In the genomic region with DNA sequence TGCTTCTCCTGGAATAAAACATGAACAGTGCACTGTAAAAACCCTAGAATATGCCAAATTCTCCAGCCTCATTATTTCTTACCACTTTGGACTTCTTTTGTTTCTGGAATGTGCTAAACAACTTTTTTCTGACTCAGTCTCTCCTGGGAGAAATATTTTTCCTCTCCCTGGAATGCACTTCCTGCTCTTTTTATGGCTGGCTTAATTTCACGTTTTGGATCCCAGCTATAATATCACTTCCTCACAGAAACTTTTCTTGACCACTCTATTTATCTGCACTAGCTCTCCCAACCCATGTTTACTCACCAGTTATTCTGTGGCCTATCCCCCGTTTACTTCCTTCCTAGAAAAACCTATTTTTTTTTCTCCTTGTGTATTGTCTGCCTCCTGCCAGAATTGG, we compare ENCODE assay signal across 27 cellular contexts. TPM values are rescaled to one million over a fixed set of nuclear protein-coding genes. Genes with fewer than 3 reads are reported as not detected.
A peak's percentile ranks its signal among the peaks of the same experiment; 100 is the strongest.
DNase-seq lines count a peak whose midpoint lies in the region; ATAC-seq and TF ChIP-seq lines count a peak whose summit lies in the region.
"Had no signal": no experiment of that assay in that cellular context is flagged by ENCODE, and none has a peak within 500 bp of the region (broad histone marks: within the 10 kb centered on the region; RNA-seq: fewer than 3 reads in every experiment).

No MANE protein-coding gene starts in this region.

- intact Hi-C loops in sciatic nerve (cut with DNase I) = no loop called here

- H3K9me3 Mint-ChIP-seq in progenitor cell of endocrine pancreas (ENCODE audit: low read depth) = peaks cover 2% of the 10 kb centered on the region
- H3K9me3 Mint-ChIP-seq: activated naive CD8-positive, alpha-beta T cell treated with anti-CD3 and anti-CD28 coated beads for 36 hours; CD4-positive, alpha-beta T cell; neural progenitor cell; stimulated activated naive CD8-positive, alpha-beta T cell treated with anti-CD3 and anti-CD28 coated beads, Interleukin-15, Interleukin-2, amounts not matched to agents 100 ng/mL and 50 ng/mL, for 24 hours; T-helper 1 cell treated with Interleukin-12 subunit alpha and Interleukin-12 subunit beta and Interleukin-4 antibody, amounts not matched to agents 30 μg/mL and 1 μg/mL, for 36 hours had no signal

- POLR2A ChIA-PET in HEK293T (lab: Yijun Ruan, JAX) = no interaction called here

- DNase-seq in GM03348 (ENCODE audit: low spot score) (peak; percentile 12), RPMI7951 (ENCODE audit: low read depth) (peak; percentile 4), fibroblast of mammary gland (ENCODE audit: low read depth) (peak; percentile 28), sciatic nerve (ENCODE audit: low spot score) (no peak), progenitor cell of endocrine pancreas (ENCODE audit: low spot score, unreplicated experiment) (no peak), HuH-7 (ENCODE audit: low spot score) (no peak), NCI-H1092 (lab: John Stamatoyannopoulos, UW) (no peak), HEK293T (ENCODE audit: extremely low spot score) (no peak)
- DNase-seq: activated CD4-positive, alpha-beta T cell treated with anti-CD3 and anti-CD28 coated beads for 4 hours; activated effector memory CD4-positive, alpha-beta T cell treated with anti-CD3 and anti-CD28 coated beads, Interleukin-2, amount 50 U/mL, for 16 hours; activated naive CD8-positive, alpha-beta T cell treated with anti-CD3 and anti-CD28 coated beads for 36 hours; activated T-cell treated with anti-CD3 and anti-CD28 coated beads for 4 hours; CD4-positive, alpha-beta T cell; cerebellar nuclear complex; dorsolateral prefrontal cortex; NCI-H1105 treated with DMSO at 0.1 percent for 48 hours; NCI-H2081 treated with DMSO at 0.1 percent for 48 hours; NCI-H774; uterus had no signal

- CTCF ChIA-PET in HEK293T (lab: Yijun Ruan, JAX) = no interaction called here

- peak; percentile 26 for ATAC-seq in sciatic nerve

- H3K27ac Mint-ChIP-seq in progenitor cell of endocrine pancreas = no peak overlapping the region
- H3K27ac Mint-ChIP-seq: activated naive CD8-positive, alpha-beta T cell treated with anti-CD3 and anti-CD28 coated beads for 36 hours; CD4-positive, alpha-beta T cell; neural progenitor cell; stimulated activated naive CD8-positive, alpha-beta T cell treated with anti-CD3 and anti-CD28 coated beads, Interleukin-15, Interleukin-2, amounts not matched to agents 100 ng/mL and 50 ng/mL, for 24 hours; T-helper 1 cell treated with Interleukin-12 subunit alpha and Interleukin-12 subunit beta and Interleukin-4 antibody, amounts not matched to agents 30 μg/mL and 1 μg/mL, for 36 hours had no signal

- TF ChIP-seq CTCF in fibroblast of mammary gland (conservative IDR thresholded peaks at IDR 0.05; ENCODE audit: control insufficient read depth, insufficient read depth, low read depth, low read length) (no peak), progenitor cell of endocrine pancreas (IDR thresholded peaks at IDR 0.05; ENCODE audit: unreplicated experiment) (no peak)

- no peak overlapping the region for H3K4me3 Mint-ChIP-seq in progenitor cell of endocrine pancreas (ENCODE audit: low read depth)
- H3K4me3 Mint-ChIP-seq: activated naive CD8-positive, alpha-beta T cell treated with anti-CD3 and anti-CD28 coated beads for 36 hours; CD4-positive, alpha-beta T cell; neural progenitor cell; stimulated activated naive CD8-positive, alpha-beta T cell treated with anti-CD3 and anti-CD28 coated beads, Interleukin-15, Interleukin-2, amounts not matched to agents 100 ng/mL and 50 ng/mL, for 24 hours; T-helper 1 cell treated with Interleukin-12 subunit alpha and Interleukin-12 subunit beta and Interleukin-4 antibody, amounts not matched to agents 30 μg/mL and 1 μg/mL, for 36 hours had no signal

- no peaks in the 10 kb centered on the region for H3K36me3 Mint-ChIP-seq in progenitor cell of endocrine pancreas (ENCODE audit: insufficient read depth)
- H3K36me3 Mint-ChIP-seq: activated naive CD8-positive, alpha-beta T cell treated with anti-CD3 and anti-CD28 coated beads for 36 hours; neural progenitor cell had no signal

- no peaks in the 10 kb centered on the region for H3K27me3 Mint-ChIP-seq in progenitor cell of endocrine pancreas
- H3K27me3 Mint-ChIP-seq: activated naive CD8-positive, alpha-beta T cell treated with anti-CD3 and anti-CD28 coated beads for 36 hours; CD4-positive, alpha-beta T cell had no signal

- no peak overlapping the region for H3K4me3 ChIP-seq in fibroblast of mammary gland (ENCODE audit: control insufficient read depth, low read depth, low read length)
- H3K4me3 ChIP-seq: ascending aorta, dorsolateral prefrontal cortex, neural progenitor cell, prostate gland, SK-N-MC, skin epidermis, uterus had no signal

- H3K4me1 Mint-ChIP-seq in progenitor cell of endocrine pancreas (ENCODE audit: low read depth) = no peaks in the 10 kb centered on the region
- H3K4me1 Mint-ChIP-seq: activated naive CD8-positive, alpha-beta T cell treated with anti-CD3 and anti-CD28 coated beads for 36 hours had no signal

TF ChIP-seq in HEK293T, 16 proteins besides CTCF, POLR2A, EP300 and RAD21:
- TF ChIP-seq BHLHE40 (IDR thresholded peaks at IDR 0.05; ENCODE audit: borderline replicate concordance) = no peak
- TF ChIP-seq ARNT (IDR thresholded peaks at IDR 0.05) = no peak
- no peak for TF ChIP-seq ZNF384 (IDR thresholded peaks at IDR 0.05)

RNA-seq across cellular contexts. Expression of gene ABCB5, which starts 26.7 kb away (rescaled TPM):
- not detected in 2 replicates for total RNA-seq in RPMI7951 (2014; rRNA removed; shearing (Covaris generic))
- total RNA-seq in sciatic nerve = 0.27 TPM
- not detected in 2 replicates for total RNA-seq in progenitor cell of endocrine pancreas
- total RNA-seq: activated naive CD8-positive, alpha-beta T cell treated with anti-CD3 and anti-CD28 coated beads for 36 hours; ascending aorta; CD4-positive, alpha-beta T cell; lung microvascular endothelial cell had no signal

Comparison
In these comparisons a context has a peak if more than half of its experiments do, and no peak if none do; other contexts are left out.
1. DNase-seq: peak in GM03348 (single experiment), RPMI7951 (single experiment) and fibroblast of mammary gland (single experiment); none in sciatic nerve (single experiment), progenitor cell of endocrine pancreas (single experiment), HuH-7 (single experiment), NCI-H1092 (single experiment) and HEK293T (single experiment).